Comparison of ENCODE assay signal across 8 cellular contexts in the genomic region with DNA sequence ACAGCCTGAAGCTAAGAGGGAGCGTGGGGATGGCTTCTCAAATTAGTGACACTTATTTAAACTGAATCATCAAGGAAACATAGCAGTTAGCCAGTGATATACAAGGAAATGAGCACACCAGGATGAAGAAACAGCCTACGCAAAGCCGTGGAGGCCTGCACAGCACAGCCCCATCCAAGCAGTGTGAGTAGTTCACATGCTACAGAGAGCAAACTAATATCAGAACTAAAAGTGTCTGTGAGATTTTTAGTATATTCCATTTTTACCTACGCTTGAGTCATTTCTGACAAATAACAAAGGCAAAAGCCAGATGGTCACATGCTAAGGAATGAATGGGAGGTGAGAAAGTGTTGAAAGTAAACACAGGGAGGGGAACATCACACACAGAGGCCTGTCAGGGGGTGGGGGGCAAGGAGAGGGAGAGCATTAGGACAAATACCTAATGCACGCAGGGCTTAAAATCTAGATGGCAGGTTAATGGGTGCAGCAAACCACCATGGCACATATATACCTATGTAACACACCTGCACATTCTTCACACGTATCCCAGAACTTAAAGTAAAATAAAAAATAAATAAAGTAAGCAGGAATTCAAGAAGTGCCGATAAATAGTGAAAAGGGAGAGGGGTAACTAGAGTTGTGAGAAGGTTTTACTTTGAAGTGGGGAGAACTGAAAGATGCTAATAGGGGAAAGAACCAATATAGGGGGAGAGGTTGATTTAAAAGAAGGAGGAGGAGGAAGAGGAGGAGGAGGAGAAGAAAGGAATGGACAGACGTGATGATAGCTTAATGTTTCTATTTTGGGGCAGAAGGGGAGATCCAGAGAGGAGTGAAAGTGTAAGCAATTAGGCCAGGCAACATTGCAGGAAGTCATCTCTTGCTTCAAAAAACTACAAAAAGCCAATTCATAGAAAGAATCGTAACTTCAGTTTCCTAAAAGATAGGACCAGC.
DNase-seq lines count a peak whose midpoint lies in the region; ATAC-seq lines count a peak whose summit lies in the region.

No MANE protein-coding gene starts in this region.

- peak; percentile 10 to 12 for DNase-seq in activated CD4-positive, alpha-beta T cell treated with anti-CD3 and anti-CD28 coated beads for 4 hours
- DNase-seq in stimulated activated CD4-positive, alpha-beta T cell treated with anti-CD3 and anti-CD28 coated beads, Interleukin-12 subunit alpha, Interleukin-12 subunit beta, amount 100 ng/mL, for 4 hours = peak; percentile 40
- DNase-seq in DMS153 treated with DMSO at 0.1 percent for 48 hours (lab: John Stamatoyannopoulos, UW; ENCODE audit: unreplicated experiment) (no peak), amniotic stem cell (lab: John Stamatoyannopoulos, UW) (no peak), mucosa of gallbladder (ENCODE audit: low spot score) (no peak), NCI-H146 (lab: John Stamatoyannopoulos, UW) (no peak)

- ATAC-seq in GM19025 (IDR thresholded peaks at IDR 0.05; ENCODE audit: low read depth, unreplicated experiment) (peak; percentile 93), HG02938 (IDR thresholded peaks at IDR 0.05; ENCODE audit: unreplicated experiment) (peak; percentile 94)

Comparison
In these comparisons a context has a peak if more than half of its experiments do, and no peak if none do; other contexts are left out.
1. DNase-seq: peak in activated CD4-positive, alpha-beta T cell treated with anti-CD3 and anti-CD28 coated beads for 4 hours (2 of 2) and stimulated activated CD4-positive, alpha-beta T cell treated with anti-CD3 and anti-CD28 coated beads, Interleukin-12 subunit alpha, Interleukin-12 subunit beta, amount 100 ng/mL, for 4 hours (single experiment); none in DMS153 treated with DMSO at 0.1 percent for 48 hours (single experiment), amniotic stem cell (single experiment), mucosa of gallbladder (single experiment) and NCI-H146 (single experiment).